Comparison of ENCODE assay signal across 1 cellular context in the genomic region with DNA sequence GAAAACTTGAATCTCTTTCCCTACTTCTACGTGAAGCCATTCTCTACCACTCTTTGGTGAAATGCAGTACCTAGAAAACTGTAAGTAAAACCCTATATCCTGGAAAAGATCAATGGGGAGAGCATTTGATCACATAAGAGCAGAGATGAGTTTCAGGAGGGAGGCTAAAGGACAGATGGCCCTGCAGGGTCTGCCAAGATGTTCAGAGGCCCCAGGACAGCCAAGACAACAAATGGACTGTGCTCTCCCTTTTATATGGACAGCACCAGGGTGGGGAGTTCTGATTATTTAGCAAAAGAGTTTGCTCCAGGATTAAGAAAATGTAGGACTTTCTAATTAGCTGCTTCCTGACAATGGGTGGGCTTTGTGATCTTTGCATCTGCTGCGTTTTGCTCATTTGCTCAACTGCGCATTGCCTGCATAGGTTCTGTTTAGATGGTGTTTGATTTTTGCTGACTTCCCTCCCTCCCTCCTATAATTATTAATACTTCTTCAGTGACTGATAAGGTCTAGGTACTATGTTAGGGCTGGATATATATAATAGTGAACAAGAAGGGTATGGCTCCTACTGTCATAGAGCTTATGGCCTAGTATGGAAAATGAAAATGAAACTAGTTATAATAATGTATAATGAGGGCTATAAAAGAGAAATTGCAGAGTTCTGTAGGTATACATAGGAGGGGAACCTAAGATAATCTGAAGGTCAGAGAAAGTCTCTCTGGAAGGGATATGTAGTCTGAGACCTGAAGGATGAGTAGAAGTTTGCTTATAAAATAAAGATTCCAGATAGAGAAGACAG.
TF ChIP-seq lines count a peak whose summit lies in the region.

No MANE protein-coding gene starts in this region.

TF ChIP-seq in WTC11, 78 proteins besides CTCF, POLR2A, EP300 and RAD21 (continued from another document):
- TF ChIP-seq, protein P1, sequence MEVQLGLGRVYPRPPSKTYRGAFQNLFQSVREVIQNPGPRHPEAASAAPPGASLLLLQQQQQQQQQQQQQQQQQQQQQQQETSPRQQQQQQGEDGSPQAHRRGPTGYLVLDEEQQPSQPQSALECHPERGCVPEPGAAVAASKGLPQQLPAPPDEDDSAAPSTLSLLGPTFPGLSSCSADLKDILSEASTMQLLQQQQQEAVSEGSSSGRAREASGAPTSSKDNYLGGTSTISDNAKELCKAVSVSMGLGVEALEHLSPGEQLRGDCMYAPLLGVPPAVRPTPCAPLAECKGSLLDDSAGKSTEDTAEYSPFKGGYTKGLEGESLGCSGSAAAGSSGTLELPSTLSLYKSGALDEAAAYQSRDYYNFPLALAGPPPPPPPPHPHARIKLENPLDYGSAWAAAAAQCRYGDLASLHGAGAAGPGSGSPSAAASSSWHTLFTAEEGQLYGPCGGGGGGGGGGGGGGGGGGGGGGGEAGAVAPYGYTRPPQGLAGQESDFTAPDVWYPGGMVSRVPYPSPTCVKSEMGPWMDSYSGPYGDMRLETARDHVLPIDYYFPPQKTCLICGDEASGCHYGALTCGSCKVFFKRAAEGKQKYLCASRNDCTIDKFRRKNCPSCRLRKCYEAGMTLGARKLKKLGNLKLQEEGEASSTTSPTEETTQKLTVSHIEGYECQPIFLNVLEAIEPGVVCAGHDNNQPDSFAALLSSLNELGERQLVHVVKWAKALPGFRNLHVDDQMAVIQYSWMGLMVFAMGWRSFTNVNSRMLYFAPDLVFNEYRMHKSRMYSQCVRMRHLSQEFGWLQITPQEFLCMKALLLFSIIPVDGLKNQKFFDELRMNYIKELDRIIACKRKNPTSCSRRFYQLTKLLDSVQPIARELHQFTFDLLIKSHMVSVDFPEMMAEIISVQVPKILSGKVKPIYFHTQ (CRISPR knock-in tag; IDR thresholded peaks at IDR 0.05), result no peak
